Comparison of ENCODE assay signal across 8 cellular contexts in genomic region chr10:44386546-44387052, GRCh38. TPM values are rescaled to one million over a fixed set of nuclear protein-coding genes. Genes with fewer than 3 reads are reported as not detected.
A peak's percentile ranks its signal among the peaks of the same experiment; 100 is the strongest.
DNase-seq lines count a peak whose midpoint lies in the region; ATAC-seq and TF ChIP-seq lines count a peak whose summit lies in the region.

No MANE protein-coding gene starts in this region.

- no peak overlapping the region for H4K5ac ChIP-seq in IMR-90 (ENCODE audit: low read depth, low read length)

- H3K9me3 ChIP-seq in IMR-90 (ENCODE audit: control insufficient read depth, insufficient read depth, low read length): no peaks in the 10 kb centered on the region

- H3K9ac ChIP-seq in IMR-90 (ENCODE audit: low read depth, low read length): no peak overlapping the region

- ATAC-seq in IMR-90 (ENCODE audit: low read depth) (peak; percentile 81), HG03196 (IDR thresholded peaks at IDR 0.05; ENCODE audit: unreplicated experiment) (no peak)

- 0 out of 2 replicates have a peak, but pooled peaks cover 1% of the 10 kb centered on the region for H3K36me3 ChIP-seq in BJ (ENCODE audit: control insufficient read depth, insufficient read depth, low read length)
- H3K36me3 ChIP-seq in IMR-90 (ENCODE audit: control insufficient read depth, insufficient read depth, low read length): no peaks in the 10 kb centered on the region

- no peak for DNase-seq in BJ (ENCODE audit: low read depth)
- DNase-seq in GM13976 (ENCODE audit: low spot score): peak; percentile 90
- peak; percentile 62 for DNase-seq in IMR-90
- DNase-seq in activated CD8-positive, alpha-beta memory T cell treated with anti-CD3 and anti-CD28 coated beads, Interleukin-2, amount 50 U/mL, for 4 hours: peak; percentile 24
- DNase-seq in foreskin melanocyte: peak; percentile 23
- peak; percentile 19 for DNase-seq in occipital lobe (lab: John Stamatoyannopoulos, UW)
- no peak for DNase-seq in NOMO-1 treated with dmso at 0.1 percent for 144 hours (lab: John Stamatoyannopoulos, UW; ENCODE audit: unreplicated experiment)

- H3K4ac ChIP-seq in IMR-90 (ENCODE audit: low read depth, low read length): no peak overlapping the region

- H3K23ac ChIP-seq in IMR-90 (ENCODE audit: low read depth, low read length): no peak overlapping the region

- in situ Hi-C loops in GM13976 (cut with MboI; ENCODE audit: low sequenced_read_pairs, unreplicated experiment): loop anchor here (25.0 kb wide), 2 partner anchors 476 to 724 kb away; no protein-coding TSS in a partner anchor
- in situ Hi-C loops in IMR-90 (cut with MboI; ENCODE audit: low sequenced_read_pairs): no loop called here

- H3K18ac ChIP-seq in IMR-90 (ENCODE audit: low read depth, low read length): no peak overlapping the region

- H4K8ac ChIP-seq in IMR-90 (ENCODE audit: low read depth in 2 of 2, low read length in 2 of 2): no peak overlapping the region

- no peak overlapping the region for H2AK9ac ChIP-seq in IMR-90 (replicated peaks; ENCODE audit: low read depth, low read length, poor library complexity)

- no peak overlapping the region for H2BK5ac ChIP-seq in IMR-90 (ENCODE audit: low read depth, low read length, poor library complexity, severe bottlenecking)

- H3K27ac ChIP-seq in IMR-90 (ENCODE audit: insufficient read depth, low read length): no peak overlapping the region

- CTCF ChIA-PET in BJ (lab: Yijun Ruan, JAX): interaction anchor here (0.6 to 2.6 kb wide), 32 partner anchors 8 to 729 kb away, joined by 3 to 22 read pairs (median 4); no protein-coding TSS in a partner anchor
- CTCF ChIA-PET in IMR-90 (lab: Yijun Ruan, JAX): interaction anchor here (0.6 to 1.3 kb wide), 11 partner anchors 167 to 714 kb away, joined by 3 to 7 read pairs (median 3); no protein-coding TSS in a partner anchor

- POLR2A ChIA-PET in BJ (lab: Charles Lee): interaction anchor here (0.6 to 0.7 kb wide), 2 partner anchors 10 to 19 kb away, joined by 3 to 4 read pairs; no protein-coding TSS in a partner anchor
- POLR2A ChIA-PET in IMR-90 (lab: Charles Lee; ENCODE audit: unreplicated experiment): interaction anchor here (0.7 kb wide), 1 partner anchor 317 kb away, joined by 3 read pairs; no protein-coding TSS in a partner anchor

- H3K79me1 ChIP-seq in IMR-90 (ENCODE audit: low read depth in 1 of 2, low read length in 2 of 2): peaks cover 4 to 11% of the 10 kb centered on the region in 2 experiments; a peak in 2 of 4 replicates

- H3K4me1 ChIP-seq in IMR-90 (ENCODE audit: control insufficient read depth, insufficient read depth, low read length): peaks cover 3% of the 10 kb centered on the region; the same call in 1 of the 2 replicates

- H4K20me1 ChIP-seq in IMR-90 (ENCODE audit: insufficient read depth, low read length): no peaks in the 10 kb centered on the region

- H4K91ac ChIP-seq in IMR-90 (ENCODE audit: insufficient read depth, low read depth, low read length): no peak overlapping the region

- H2BK15ac ChIP-seq in IMR-90 (ENCODE audit: low read depth, low read length): no peak overlapping the region; the same call in 1 of the 3 replicates

- no peak overlapping the region for H3K56ac ChIP-seq in IMR-90 (ENCODE audit: extremely low read depth, insufficient read depth, low read length)

- TF ChIP-seq CTCF in BJ (IDR thresholded peaks at IDR 0.05; ENCODE audit: insufficient read depth, low read depth, low read length) (peak; percentile 77), GM13976 (IDR thresholded peaks at IDR 0.05; ENCODE audit: borderline replicate concordance, control extremely low read depth, extremely low read depth, insufficient read depth, missing control alignments) (peak; percentile 91), IMR-90 (conservative IDR thresholded peaks at IDR 0.05; ENCODE audit: low read depth, low read length) (peak; percentile 91)

- BruUV-seq in IMR-90 (replicated peaks; lab: Mats Ljungman, UMichigan): no TSS peak

- peak overlapping the region; percentile 3; the same call in 1 of the 2 replicates for H2BK120ac ChIP-seq in IMR-90 (ENCODE audit: low read depth, low read length)

- no peak overlapping the region for H2BK20ac ChIP-seq in IMR-90 (ENCODE audit: low read depth, low read length)

- TF ChIP-seq RAD21 in IMR-90 (IDR thresholded peaks at IDR 0.05; ENCODE audit: low read length): peak; percentile 95

- no peak overlapping the region for H3K4me3 ChIP-seq in BJ (ENCODE audit: low read depth, low read length)
- H3K4me3 ChIP-seq in IMR-90 (ENCODE audit: insufficient read depth, low read depth, low read length): no peak overlapping the region

- no peak overlapping the region for H2AK5ac ChIP-seq in IMR-90 (ENCODE audit: low read depth, low read length)

- peak overlapping the region; percentile 54; the same call in 1 of the 2 replicates for H3K4me2 ChIP-seq in IMR-90 (ENCODE audit: low read depth, low read length)

- 0% methylated on average over 2 of the region's 35 CpGs; no CpG with 5 or more reads in 1 of the 2 experiments for WGBS in IMR-90 (ENCODE audit: extremely low coverage in 2 of 2, insufficient read length in 1 of 2), 2 experiments

- no peak for TF ChIP-seq POLR2A in IMR-90 (IDR thresholded peaks at IDR 0.05; ENCODE audit: low read depth, low read length)

- no peaks in the 10 kb centered on the region for H3K27me3 ChIP-seq in BJ (ENCODE audit: control insufficient read depth, insufficient read depth, low read length)
- peaks cover 3% of the 10 kb centered on the region; the same call in 1 of the 2 replicates for H3K27me3 ChIP-seq in IMR-90 (ENCODE audit: control insufficient read depth, insufficient read depth, low read length)

- peak overlapping the region; percentile 85 for H2AFZ ChIP-seq in IMR-90 (replicated peaks; ENCODE audit: low read length, poor library complexity)

- no peaks in the 10 kb centered on the region for H3K9me1 ChIP-seq in IMR-90 (ENCODE audit: insufficient read depth, low read length)

- H3K14ac ChIP-seq in IMR-90 (replicated peaks; ENCODE audit: low read depth, low read length): no peak overlapping the region

- dilution Hi-C loops in IMR-90 (cut with HindIII; ENCODE audit: low sequenced_read_pairs, unreplicated experiment): no loop called here

- intact Hi-C loops in IMR-90 (cut with micrococcal nuclease): loop anchor here (1.0 to 10.0 kb wide), 8 partner anchors 75 to 715 kb away; no protein-coding TSS in a partner anchor

TF ChIP-seq in IMR-90, 13 proteins besides CTCF, POLR2A, EP300 and RAD21:
- TF ChIP-seq CHD1 (IDR thresholded peaks at IDR 0.05; ENCODE audit: low read depth, low read length): no peak
- TF ChIP-seq RCOR1 (IDR thresholded peaks at IDR 0.05; ENCODE audit: insufficient replicate concordance, low read length): no peak
- no peak for TF ChIP-seq FOS (IDR thresholded peaks at IDR 0.05; ENCODE audit: low read depth, low read length)
- no peak for TF ChIP-seq MAFK (IDR thresholded peaks at IDR 0.05; ENCODE audit: low read depth, low read length)
- TF ChIP-seq CEBPB (IDR thresholded peaks at IDR 0.05; ENCODE audit: low read depth, low read length): no peak
- TF ChIP-seq ELK1 (IDR thresholded peaks at IDR 0.05; ENCODE audit: borderline replicate concordance, low read depth, low read length): no peak
- no peak for TF ChIP-seq BHLHE40 (IDR thresholded peaks at IDR 0.05; ENCODE audit: low read depth, low read length)
- TF ChIP-seq SMC3 (IDR thresholded peaks at IDR 0.05; ENCODE audit: low read depth, low read length): peak; percentile 96
- TF ChIP-seq MAZ (IDR thresholded peaks at IDR 0.05; ENCODE audit: borderline replicate concordance, low read depth, low read length): 0 out of 2 replicates have a peak, but pooled peaks have one; percentile 20
TF ChIP-seq in IMR-90: peak in this region for 2.

RNA-seq across cellular contexts. Expression of gene CXCL12, which starts 1.7 kb away (rescaled TPM):
- polyA plus RNA-seq in BJ (2011; rRNA removed) (201 and 217 TPM in 2 replicates), IMR-90 (2012; rRNA removed) (79.4 and 80.7 TPM in 2 replicates)
- polyA minus RNA-seq in BJ (2011; rRNA and poly(A)+ RNA removed): 103 and 113 TPM in 2 replicates
- total RNA-seq in IMR-90 (2012; rRNA removed) (15.8 and 16.9 TPM in 2 replicates), occipital lobe (19.0 TPM)
- polyA plus RNA-seq in IMR-90 (2012; cell fraction: cytosol; rRNA removed): 71.2 and 87.9 TPM in 2 replicates
- 82.3 and 90.9 TPM in 2 replicates for polyA plus RNA-seq in IMR-90 (2012; cell fraction: nucleus; rRNA removed; ENCODE audit: low replicate concordance)

Comparison
In these comparisons a context has a peak if more than half of its experiments do, and no peak if none do; other contexts are left out.
1. DNase-seq: peak in GM13976 (single experiment), IMR-90 (single experiment), activated CD8-positive, alpha-beta memory T cell treated with anti-CD3 and anti-CD28 coated beads, Interleukin-2, amount 50 U/mL, for 4 hours (single experiment), foreskin melanocyte (single experiment) and occipital lobe (single experiment); none in BJ (single experiment) and NOMO-1 treated with dmso at 0.1 percent for 144 hours (single experiment).
2. Peak in every context shown above with its lines, with median percentiles within 50 percentile points of each other: CTCF ChIP-seq.